In the genomic region with DNA sequence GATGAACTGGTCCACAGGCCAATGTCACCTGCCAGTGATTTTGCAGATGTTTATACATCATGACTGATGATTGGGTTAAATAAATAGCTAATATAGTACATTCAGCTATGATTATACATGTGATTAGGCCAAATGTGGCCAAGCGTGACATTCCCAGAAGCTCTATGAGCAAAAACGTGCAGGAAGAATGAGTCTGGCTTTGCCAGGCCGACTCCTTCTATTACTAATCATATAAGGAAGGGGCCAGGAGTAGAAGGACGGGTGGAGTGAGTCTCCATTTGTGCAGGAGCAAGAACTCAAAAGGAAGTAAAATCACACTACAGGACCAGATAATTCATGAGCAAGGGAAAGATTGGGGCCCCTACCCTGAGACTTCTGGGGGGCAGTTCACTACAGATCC, we compare ENCODE assay signal across 23 cellular contexts.
DNase-seq lines count a peak whose midpoint lies in the region; ATAC-seq and TF ChIP-seq lines count a peak whose summit lies in the region.
"Had no signal": no experiment of that assay in that cellular context is flagged by ENCODE, and none has a peak within 500 bp of the region (broad histone marks: within the 10 kb centered on the region; RNA-seq: fewer than 3 reads in every experiment).

No MANE protein-coding gene starts in this region.

- 22 to 23% methylated on average over 4 of the region's 4 CpGs for WGBS in esophagus squamous epithelium, 2 donors
- 70% methylated on average over 2 of the region's 4 CpGs for WGBS in mesenchymal stem cell
- WGBS in smooth muscle cell (ENCODE audit: low lambda C conversion rate) = 66% methylated on average over 4 of the region's 4 CpGs

- TF ChIP-seq POLR2A in esophagus squamous epithelium (IDR thresholded peaks at IDR 0.05) = no peak

- no peak overlapping the region for H4K91ac ChIP-seq in mesenchymal stem cell (ENCODE audit: low read length)

- peaks cover 40% of the 10 kb centered on the region for H3K27me3 Mint-ChIP-seq in HFFc6 (ENCODE audit: insufficient read depth)
- H3K27me3 Mint-ChIP-seq in activated T-cell treated with anti-CD3 and anti-CD28 coated beads, Interleukin-2, amount 50 U/mL, for 4 hours (ENCODE audit: low read depth) = peaks cover 38% of the 10 kb centered on the region
- peaks cover 21 to 30% of the 10 kb centered on the region in 2 donors for H3K27me3 Mint-ChIP-seq in natural killer cell (ENCODE audit: low read depth in 2 of 2)

- H3F3A ChIP-seq in smooth muscle cell (ENCODE audit: low read depth) = peaks cover 19% of the 10 kb centered on the region

- H3K9ac ChIP-seq in mesenchymal stem cell (ENCODE audit: low read length) = peak overlapping the region; percentile 76
- peak overlapping the region; percentile 14 for H3K9ac ChIP-seq in smooth muscle cell (ENCODE audit: low read depth)

- H3K18ac ChIP-seq in mesenchymal stem cell (ENCODE audit: low read depth in 1 of 2, low read length in 2 of 2) = no peak overlapping the region

- TF ChIP-seq CTCF in HFFc6 (IDR thresholded peaks at IDR 0.05) (no peak), esophagus squamous epithelium (IDR thresholded peaks at IDR 0.05) (no peak), smooth muscle cell (IDR thresholded peaks at IDR 0.05; ENCODE audit: borderline replicate concordance, insufficient read depth, poor library complexity, severe bottlenecking) (no peak), natural killer cell (IDR thresholded peaks at IDR 0.05) (no peak)

- H3K9me3 Mint-ChIP-seq in HFFc6 (no peaks in the 10 kb centered on the region), natural killer cell (no peaks in the 10 kb centered on the region)
- no peaks in the 10 kb centered on the region for H3K9me3 Mint-ChIP-seq in activated T-cell treated with anti-CD3 and anti-CD28 coated beads, Interleukin-2, amount 50 U/mL, for 4 hours
- H3K9me3 Mint-ChIP-seq: activated T-cell treated with anti-CD3 and anti-CD28 coated beads, Interleukin-2, amount 50 U/mL, for 72 hours; stimulated activated naive B cell treated with anti-CD40 and anti-IgM and Interleukin-4, amounts not matched to agents 10 μg/mL and 1 μg/mL and 100 μg/mL, for 72 hours had no signal

- H3K9me3 ChIP-seq in esophagus squamous epithelium = no peaks in the 10 kb centered on the region
- H3K9me3 ChIP-seq in mesenchymal stem cell (ENCODE audit: control insufficient read depth, low read length) = no peaks in the 10 kb centered on the region
- no peaks in the 10 kb centered on the region for H3K9me3 ChIP-seq in smooth muscle cell (replicated peaks; ENCODE audit: low read depth)
- H3K9me3 ChIP-seq: psoas muscle, thoracic aorta had no signal

- peak overlapping the region; percentile 29 for H2BK15ac ChIP-seq in mesenchymal stem cell (ENCODE audit: low read depth, poor library complexity, severe bottlenecking)

- no peak overlapping the region for H3K14ac ChIP-seq in mesenchymal stem cell (ENCODE audit: low read length in 2 of 2)

- no peak overlapping the region for H2BK5ac ChIP-seq in mesenchymal stem cell (ENCODE audit: low read depth, low read length, poor library complexity, severe bottlenecking)

- H3K4me2 ChIP-seq in mesenchymal stem cell (ENCODE audit: low read length, poor library complexity, severe bottlenecking) = no peak overlapping the region
- H3K4me2 ChIP-seq in smooth muscle cell = peak overlapping the region; percentile 73

- peak overlapping the region; percentile 28 to 71 (median 64) for H3K27ac ChIP-seq in esophagus squamous epithelium
- peak overlapping the region; percentile 58 for H3K27ac ChIP-seq in mesenchymal stem cell (ENCODE audit: low read length, poor library complexity, severe bottlenecking)
- peak overlapping the region; percentile 75 for H3K27ac ChIP-seq in smooth muscle cell (ENCODE audit: low read depth)
- H3K27ac ChIP-seq: HL-60, psoas muscle, thoracic aorta had no signal

- H3K27ac Mint-ChIP-seq in HFFc6 (peak overlapping the region; percentile 6), natural killer cell (no peak overlapping the region)
- H3K27ac Mint-ChIP-seq: activated CD4-positive, alpha-beta T cell treated with anti-CD3 and anti-CD28 coated beads for 36 hours; activated T-cell treated with anti-CD3 and anti-CD28 coated beads, Interleukin-2, amount 50 U/mL, for 72 hours; stimulated activated naive B cell treated with anti-CD40 and anti-IgM and Interleukin-4, amounts not matched to agents 10 μg/mL and 1 μg/mL and 100 μg/mL, for 72 hours had no signal

- intact Hi-C loops in esophagus squamous epithelium (cut with DNase I) = no loop called here
- intact Hi-C loops in natural killer cell (cut with micrococcal nuclease) = no loop called here

- no peak overlapping the region for H2AFZ ChIP-seq in mesenchymal stem cell (ENCODE audit: low read depth, low read length)
- H2AFZ ChIP-seq in smooth muscle cell (ENCODE audit: low read depth) = no peak overlapping the region

- H2BK12ac ChIP-seq in mesenchymal stem cell (ENCODE audit: low read length in 2 of 2) = peak overlapping the region in 1 of 2 experiments; percentile 37

- no peaks in the 10 kb centered on the region for H4K20me1 ChIP-seq in smooth muscle cell (ENCODE audit: low read depth)

- peaks cover 40% of the 10 kb centered on the region for H3K79me1 ChIP-seq in mesenchymal stem cell (replicated peaks; ENCODE audit: low read length, poor library complexity, severe bottlenecking)

- no peak for DNase-seq in HFFc6
- DNase-seq in esophagus squamous epithelium (lab: John Stamatoyannopoulos, UW) = no peak
- no peak for DNase-seq in mesenchymal stem cell
- no peak for DNase-seq in smooth muscle cell (lab: John Stamatoyannopoulos, UW; ENCODE audit: unreplicated experiment)
- DNase-seq in activated T-cell treated with anti-CD3 and anti-CD28 coated beads, Interleukin-2, amount 50 U/mL, for 4 hours = no peak
- no peak for DNase-seq in natural killer cell
- no peak for DNase-seq in NCI-H1417 treated with DMSO at 0.1 percent for 48 hours (lab: John Stamatoyannopoulos, UW)
- DNase-seq: activated CD4-positive, alpha-beta T cell treated with anti-CD3 and anti-CD28 coated beads for 36 hours; activated CD8-positive, alpha-beta memory T cell treated with anti-CD3 and anti-CD28 coated beads for 24 hours; activated naive CD4-positive, alpha-beta T cell treated with Interleukin-2 at 50 U/mL for 16 hours; activated T-cell treated with anti-CD3 and anti-CD28 coated beads, Interleukin-2, amount 50 U/mL, for 72 hours; cortex of kidney; foreskin melanocyte; Kasumi-1; MV-4-11; NCI-H1694; NCI-H526 treated with DMSO at 0.1 percent for 48 hours; psoas muscle; stimulated activated CD4-positive, alpha-beta T cell treated with anti-CD3 and anti-CD28 coated beads, Interleukin-4, amount 100 ng/mL, for 1 hour; stimulated activated naive B cell treated with anti-CD40 and anti-IgM and Interleukin-4, amounts not matched to agents 10 μg/mL and 1 μg/mL and 100 μg/mL, for 72 hours had no signal

- no peak for ATAC-seq in activated T-cell treated with anti-CD3 and anti-CD28 coated beads, Interleukin-2, amount 50 U/mL, for 4 hours
- ATAC-seq in natural killer cell (no peak), HG03571 (IDR thresholded peaks at IDR 0.05; ENCODE audit: unreplicated experiment) (no peak)
- ATAC-seq: activated CD4-positive, alpha-beta T cell treated with anti-CD3 and anti-CD28 coated beads for 36 hours; activated T-cell treated with anti-CD3 and anti-CD28 coated beads, Interleukin-2, amount 50 U/mL, for 72 hours; stimulated activated naive B cell treated with anti-CD40 and anti-IgM and Interleukin-4, amounts not matched to agents 10 μg/mL and 1 μg/mL and 100 μg/mL, for 72 hours had no signal

- H2BK120ac ChIP-seq in mesenchymal stem cell (ENCODE audit: low read depth, low read length) = no peak overlapping the region

- peak overlapping the region in 1 of 2 experiments; percentile 24 for H3K4ac ChIP-seq in mesenchymal stem cell (ENCODE audit: low read depth in 1 of 2, low read length in 2 of 2)

- peak overlapping the region; percentile 35; the same call in 1 of the 2 replicates for H3K4me3 Mint-ChIP-seq in HFFc6
- no peak overlapping the region for H3K4me3 Mint-ChIP-seq in activated T-cell treated with anti-CD3 and anti-CD28 coated beads, Interleukin-2, amount 50 U/mL, for 4 hours
- H3K4me3 Mint-ChIP-seq in natural killer cell = no peak overlapping the region
- H3K4me3 Mint-ChIP-seq: activated CD4-positive, alpha-beta T cell treated with anti-CD3 and anti-CD28 coated beads for 36 hours; activated T-cell treated with anti-CD3 and anti-CD28 coated beads, Interleukin-2, amount 50 U/mL, for 72 hours; stimulated activated naive B cell treated with anti-CD40 and anti-IgM and Interleukin-4, amounts not matched to agents 10 μg/mL and 1 μg/mL and 100 μg/mL, for 72 hours had no signal

- H3K4me1 Mint-ChIP-seq in HFFc6 (ENCODE audit: low read depth) (peaks cover 24% of the 10 kb centered on the region), natural killer cell (no peaks in the 10 kb centered on the region)
- H3K4me1 Mint-ChIP-seq in activated T-cell treated with anti-CD3 and anti-CD28 coated beads, Interleukin-2, amount 50 U/mL, for 4 hours (ENCODE audit: low read depth) = peaks cover under 1% of the 10 kb centered on the region
- H3K4me1 Mint-ChIP-seq: activated CD4-positive, alpha-beta T cell treated with anti-CD3 and anti-CD28 coated beads for 36 hours had no signal

- no peak overlapping the region for H3K4me3 ChIP-seq in esophagus squamous epithelium
- peak overlapping the region in 1 of 2 experiments; percentile 29 for H3K4me3 ChIP-seq in mesenchymal stem cell (ENCODE audit: insufficient read depth in 1 of 2, low read depth in 1 of 2, low read length in 2 of 2)
- no peak overlapping the region for H3K4me3 ChIP-seq in smooth muscle cell
- H3K4me3 ChIP-seq: psoas muscle, thoracic aorta had no signal

- H4K8ac ChIP-seq in mesenchymal stem cell (ENCODE audit: low read length) = no peak overlapping the region

- H3K79me2 ChIP-seq in smooth muscle cell (ENCODE audit: low read depth) = no peaks in the 10 kb centered on the region

- H3K4me1 ChIP-seq in esophagus squamous epithelium = peaks cover 19 to 70% (median 35%) of the 10 kb centered on the region in 3 donors
- peaks cover 15% of the 10 kb centered on the region for H3K4me1 ChIP-seq in mesenchymal stem cell (ENCODE audit: control insufficient read depth, insufficient read depth, low read depth, low read length)
- H3K4me1 ChIP-seq in smooth muscle cell (ENCODE audit: low read depth) = peaks cover 15% of the 10 kb centered on the region
- H3K4me1 ChIP-seq: psoas muscle had no signal

- no peaks in the 10 kb centered on the region for H3K36me3 Mint-ChIP-seq in HFFc6 (ENCODE audit: low read depth)
- H3K36me3 Mint-ChIP-seq in activated T-cell treated with anti-CD3 and anti-CD28 coated beads, Interleukin-2, amount 50 U/mL, for 4 hours (ENCODE audit: insufficient read depth) = no peaks in the 10 kb centered on the region
- H3K36me3 Mint-ChIP-seq in natural killer cell = no peaks in the 10 kb centered on the region
- H3K36me3 Mint-ChIP-seq: stimulated activated naive B cell treated with anti-CD40 and anti-IgM and Interleukin-4, amounts not matched to agents 10 μg/mL and 1 μg/mL and 100 μg/mL, for 72 hours had no signal

- no peak overlapping the region for H2AK5ac ChIP-seq in mesenchymal stem cell (ENCODE audit: low read length, severe bottlenecking)

- H3K27me3 ChIP-seq in esophagus squamous epithelium (peaks cover 0 to 21% (median 0%) of the 10 kb centered on the region in 4 donors), mesenchymal stem cell (ENCODE audit: control insufficient read depth in 1 of 2, insufficient read depth in 1 of 2, low read length in 2 of 2) (no peaks in the 10 kb centered on the region), smooth muscle cell (ENCODE audit: low read depth) (no peaks in the 10 kb centered on the region)

- no peaks in the 10 kb centered on the region for H3K36me3 ChIP-seq in esophagus squamous epithelium
- peaks cover 0 to 14% of the 10 kb centered on the region in 2 experiments for H3K36me3 ChIP-seq in mesenchymal stem cell (ENCODE audit: control insufficient read depth in 1 of 2, insufficient read depth in 2 of 2, low read depth in 1 of 2, low read length in 2 of 2)
- no peaks in the 10 kb centered on the region for H3K36me3 ChIP-seq in smooth muscle cell (ENCODE audit: low read depth)
- H3K36me3 ChIP-seq: thoracic aorta had no signal

- H3K23ac ChIP-seq in mesenchymal stem cell (ENCODE audit: low read length in 2 of 2) = no peak overlapping the region
